ENCODE assay signal across 15 cellular contexts in genomic region chr3:113153499-113154107, GRCh38. TPM values are rescaled to one million over a fixed set of nuclear protein-coding genes. Genes with fewer than 3 reads are reported as not detected.
DNase-seq lines count a peak whose midpoint lies in the region; ATAC-seq and TF ChIP-seq lines count a peak whose summit lies in the region.
"Had no signal": no experiment of that assay in that cellular context is flagged by ENCODE, and none has a peak within 500 bp of the region (broad histone marks: within the 10 kb centered on the region; RNA-seq: fewer than 3 reads in every experiment).

No MANE protein-coding gene starts in this region.

- H3K4me1 Mint-ChIP-seq in neural crest cell: peaks cover 47% of the 10 kb centered on the region
- no peaks in the 10 kb centered on the region for H3K4me1 Mint-ChIP-seq in naive thymus-derived CD8-positive, alpha-beta T cell
- H3K4me1 Mint-ChIP-seq: CD8-positive, alpha-beta memory T cell had no signal

- DNase-seq in neural crest cell (ENCODE audit: low read depth, low spot score) (no peak), NCI-H1694 (lab: John Stamatoyannopoulos, UW) (no peak), kidney glomerular epithelial cell (lab: John Stamatoyannopoulos, UW) (no peak)
- no peak for DNase-seq in naive thymus-derived CD8-positive, alpha-beta T cell
- DNase-seq: activated CD4-positive, alpha-beta memory T cell treated with anti-CD3 and anti-CD28 coated beads for 36 hours; amygdala; CD8-positive, alpha-beta memory T cell; erythroblast; NCI-H187 treated with DMSO at 0.1 percent for 48 hours; retina; Right ventricle myocardium superior had no signal

- H3K4me3 Mint-ChIP-seq in neural crest cell: no peak overlapping the region
- no peak overlapping the region for H3K4me3 Mint-ChIP-seq in naive thymus-derived CD8-positive, alpha-beta T cell
- H3K4me3 Mint-ChIP-seq: activated CD4-positive, alpha-beta memory T cell treated with anti-CD3 and anti-CD28 coated beads for 36 hours; CD8-positive, alpha-beta memory T cell had no signal

- TF ChIP-seq CTCF in neural crest cell (conservative IDR thresholded peaks at IDR 0.05): no peak

- H3K27ac Mint-ChIP-seq in neural crest cell (ENCODE audit: unreplicated experiment): peak overlapping the region; percentile 21
- H3K27ac Mint-ChIP-seq in naive thymus-derived CD8-positive, alpha-beta T cell: no peak overlapping the region
- H3K27ac Mint-ChIP-seq: activated CD4-positive, alpha-beta memory T cell treated with anti-CD3 and anti-CD28 coated beads for 36 hours; CD8-positive, alpha-beta memory T cell had no signal

- ATAC-seq in GM18868 (IDR thresholded peaks at IDR 0.05; ENCODE audit: unreplicated experiment) (peak; percentile 94), HG02571 (IDR thresholded peaks at IDR 0.05; ENCODE audit: unreplicated experiment) (peak; percentile 83), HG03520 (IDR thresholded peaks at IDR 0.05; ENCODE audit: unreplicated experiment) (peak; percentile 77), HG02970 (IDR thresholded peaks at IDR 0.05; ENCODE audit: low FRiP score, unreplicated experiment) (no peak)
- no peak for ATAC-seq in naive thymus-derived CD8-positive, alpha-beta T cell

- H3K9me3 Mint-ChIP-seq in neural crest cell: no peaks in the 10 kb centered on the region
- no peaks in the 10 kb centered on the region for H3K9me3 Mint-ChIP-seq in naive thymus-derived CD8-positive, alpha-beta T cell
- H3K9me3 Mint-ChIP-seq: activated CD4-positive, alpha-beta memory T cell treated with anti-CD3 and anti-CD28 coated beads for 36 hours; CD8-positive, alpha-beta memory T cell had no signal

- no peaks in the 10 kb centered on the region for H3K36me3 Mint-ChIP-seq in neural crest cell (ENCODE audit: low read depth)
- no peaks in the 10 kb centered on the region for H3K36me3 Mint-ChIP-seq in naive thymus-derived CD8-positive, alpha-beta T cell
- H3K36me3 Mint-ChIP-seq: activated CD4-positive, alpha-beta memory T cell treated with anti-CD3 and anti-CD28 coated beads for 36 hours; CD8-positive, alpha-beta memory T cell had no signal

- POLR2A ChIA-PET in naive thymus-derived CD8-positive, alpha-beta T cell (lab: Charles Lee): no interaction called here

- H3K27me3 Mint-ChIP-seq in neural crest cell (ENCODE audit: low read depth): no peaks in the 10 kb centered on the region
- H3K27me3 Mint-ChIP-seq in naive thymus-derived CD8-positive, alpha-beta T cell: peaks cover 0 to 5% (median 0%) of the 10 kb centered on the region in 5 donors
- H3K27me3 Mint-ChIP-seq: activated CD4-positive, alpha-beta memory T cell treated with anti-CD3 and anti-CD28 coated beads for 36 hours had no signal

RNA-seq across cellular contexts. Expression of gene BOC, which starts 57.8 kb away (rescaled TPM):
- 114 and 130 TPM in 2 replicates for total RNA-seq in neural crest cell
- not detected for total RNA-seq in naive thymus-derived CD8-positive, alpha-beta T cell
- not detected for polyA plus RNA-seq in naive thymus-derived CD8-positive, alpha-beta T cell
- total RNA-seq: activated CD4-positive, alpha-beta memory T cell treated with anti-CD3 and anti-CD28 coated beads for 36 hours; CD8-positive, alpha-beta memory T cell had no signal
- polyA plus RNA-seq: CD8-positive, alpha-beta memory T cell had no signal

Comparison
In these comparisons a context has a peak if more than half of its experiments do, and no peak if none do; other contexts are left out.
1. ATAC-seq: peak in GM18868 (single experiment), HG02571 (single experiment) and HG03520 (single experiment); none in naive thymus-derived CD8-positive, alpha-beta T cell (0 of 2) and HG02970 (single experiment).
2. RNA of gene BOC, which starts 57.8 kb away (total RNA-seq): 114 to 130 TPM in neural crest cell; not detected in naive thymus-derived CD8-positive, alpha-beta T cell; every median in the first group is over 100 times any median in the second.